Comparison of ENCODE assay signal across 8 cellular contexts in the genomic region with DNA sequence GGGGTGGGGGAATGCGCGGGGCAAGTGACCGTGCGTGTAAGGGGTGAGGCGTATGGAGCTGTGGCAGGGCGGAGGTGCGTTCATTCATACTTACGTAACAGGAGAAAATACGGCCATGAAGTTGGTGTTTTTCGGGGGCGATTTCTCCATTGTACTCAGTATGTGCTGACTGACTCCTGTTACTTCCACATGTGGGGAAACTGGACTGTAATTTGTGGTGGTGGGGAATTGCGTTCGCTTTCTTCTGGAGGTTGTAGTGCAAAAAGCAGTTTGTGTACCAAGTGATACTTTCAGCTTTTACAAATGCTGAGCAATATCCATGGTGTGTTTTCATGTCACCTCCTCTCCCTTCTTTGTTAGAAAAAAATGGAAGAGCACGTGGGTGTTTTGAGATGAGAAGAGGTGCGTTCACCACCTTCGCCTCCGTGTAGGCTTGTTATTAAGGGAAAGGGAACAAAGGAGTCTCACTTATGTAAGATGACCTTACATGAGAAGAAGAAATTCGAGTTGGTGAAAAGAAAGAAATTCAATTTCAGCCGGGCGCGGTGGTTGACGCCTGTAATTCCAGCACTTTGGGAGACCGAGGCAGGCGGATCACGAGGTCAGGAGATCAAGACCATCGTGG.
DNase-seq lines count a peak whose midpoint lies in the region; ATAC-seq and TF ChIP-seq lines count a peak whose summit lies in the region.
"Not testable (repeated sequence)": the region's sequence is repeated elsewhere in the genome, so short reads cannot be mapped to it uniquely, and the experiment has no call there.

No MANE protein-coding gene starts in this region.

- H3K4me3 Mint-ChIP-seq in Calu3 (ENCODE audit: low read depth, unreplicated experiment) (peak overlapping the region; percentile 87), naive B cell (peak overlapping the region in 7 of 8 donors; percentile 36 to 79 (median 62))
- H3K4me3 Mint-ChIP-seq in dendritic cell treated with granulocyte-macrophage colony-stimulating factor and Interleukin-4, amounts not matched to agents 40 ng/mL and 50 ng/mL, for 4 days = peak overlapping the region; percentile 50
- H3K4me3 Mint-ChIP-seq in stimulated activated memory B cell treated with anti-CD40 and anti-IgM and Interleukin-4, amounts not matched to agents 10 μg/mL and 1 μg/mL and 100 μg/mL, for 72 hours = peak overlapping the region; percentile 52

- TF ChIP-seq CTCF in Calu3 (IDR thresholded peaks at IDR 0.05; ENCODE audit: unreplicated experiment) = not testable (repeated sequence)

- H3K4me3 ChIP-seq in NT2/D1 (ENCODE audit: insufficient read length, low read depth) = not testable (repeated sequence)

- peak; percentile 68 for DNase-seq in Calu3
- peak; percentile 93 for DNase-seq in NT2/D1 (ENCODE audit: low read depth, low spot score)
- DNase-seq in activated gamma-delta T cell treated with Interleukin-2 at 50 U/mL for 16 hours = peak; percentile 22
- DNase-seq in left ventricle myocardium superior = not testable (repeated sequence)
- peak; percentile 46 for DNase-seq in naive B cell

- not testable (repeated sequence) for H3K4me1 Mint-ChIP-seq in Calu3 (ENCODE audit: low read depth, unreplicated experiment); dendritic cell treated with granulocyte-macrophage colony-stimulating factor and Interleukin-4, amounts not matched to agents 40 ng/mL and 50 ng/mL, for 4 days (ENCODE audit: low read depth)
- peaks cover 8 to 13% (median 8%) of the 10 kb centered on the region in 3 donors for H3K4me1 Mint-ChIP-seq in naive B cell
- H3K4me1 Mint-ChIP-seq in stimulated activated memory B cell treated with anti-CD40 and anti-IgM and Interleukin-4, amounts not matched to agents 10 μg/mL and 1 μg/mL and 100 μg/mL, for 72 hours = peaks cover 10% of the 10 kb centered on the region

- BruUV-seq in Calu3 (replicated peaks; lab: Mats Ljungman, UMichigan) = TSS peak; percentile 100

- H3K27ac Mint-ChIP-seq in Calu3 (ENCODE audit: unreplicated experiment) = peak overlapping the region; percentile 100
- H3K27ac Mint-ChIP-seq in dendritic cell treated with granulocyte-macrophage colony-stimulating factor and Interleukin-4, amounts not matched to agents 40 ng/mL and 50 ng/mL, for 4 days = peak overlapping the region; percentile 77
- peak overlapping the region; percentile 83 to 97 (median 92) for H3K27ac Mint-ChIP-seq in naive B cell
- peak overlapping the region; percentile 77 for H3K27ac Mint-ChIP-seq in stimulated activated memory B cell treated with anti-CD40 and anti-IgM and Interleukin-4, amounts not matched to agents 10 μg/mL and 1 μg/mL and 100 μg/mL, for 72 hours

- not testable (repeated sequence) for H3K9me3 ChIP-seq in NT2/D1 (ENCODE audit: insufficient read depth, low read length)

- CTCF ChIA-PET in Calu3 (lab: Charles Lee) = not testable (repeated sequence)

- ATAC-seq in HG02973 (IDR thresholded peaks at IDR 0.05; ENCODE audit: unreplicated experiment) (peak; percentile 76), left ventricle myocardium superior (peak; percentile 96), naive B cell (ENCODE audit: low read depth in 2 of 2) (peak; percentile 80 to 82)
- ATAC-seq in stimulated activated memory B cell treated with anti-CD40 and anti-IgM and Interleukin-4, amounts not matched to agents 10 μg/mL and 1 μg/mL and 100 μg/mL, for 72 hours = peak; percentile 94

- not testable (repeated sequence) for H3K4me1 ChIP-seq in NT2/D1 (ENCODE audit: insufficient read depth, insufficient read length)

- not testable (repeated sequence) for H3K27me3 ChIP-seq in NT2/D1 (ENCODE audit: insufficient read depth, insufficient read length)

- not testable (repeated sequence) for H3K9me3 Mint-ChIP-seq in Calu3 (ENCODE audit: low read depth, unreplicated experiment); dendritic cell treated with granulocyte-macrophage colony-stimulating factor and Interleukin-4, amounts not matched to agents 40 ng/mL and 50 ng/mL, for 4 days; naive B cell; stimulated activated memory B cell treated with anti-CD40 and anti-IgM and Interleukin-4, amounts not matched to agents 10 μg/mL and 1 μg/mL and 100 μg/mL, for 72 hours

- H3K9ac ChIP-seq in NT2/D1 (ENCODE audit: insufficient read length, low read depth) = not testable (repeated sequence)

- H3K36me3 ChIP-seq in NT2/D1 (ENCODE audit: insufficient read depth, insufficient read length, low read length) = not testable (repeated sequence)

- peaks cover 10% of the 10 kb centered on the region for H3K36me3 Mint-ChIP-seq in Calu3 (ENCODE audit: insufficient read depth, unreplicated experiment)
- not testable (repeated sequence) for H3K36me3 Mint-ChIP-seq in dendritic cell treated with granulocyte-macrophage colony-stimulating factor and Interleukin-4, amounts not matched to agents 40 ng/mL and 50 ng/mL, for 4 days (ENCODE audit: low read depth); naive B cell; stimulated activated memory B cell treated with anti-CD40 and anti-IgM and Interleukin-4, amounts not matched to agents 10 μg/mL and 1 μg/mL and 100 μg/mL, for 72 hours

- H3K27me3 Mint-ChIP-seq in Calu3 (ENCODE audit: unreplicated experiment); dendritic cell treated with granulocyte-macrophage colony-stimulating factor and Interleukin-4, amounts not matched to agents 40 ng/mL and 50 ng/mL, for 4 days; naive B cell; stimulated activated memory B cell treated with anti-CD40 and anti-IgM and Interleukin-4, amounts not matched to agents 10 μg/mL and 1 μg/mL and 100 μg/mL, for 72 hours: not testable (repeated sequence)

- intact Hi-C loops in Calu3 (cut with micrococcal nuclease; ENCODE audit: unreplicated experiment); dendritic cell treated with granulocyte-macrophage colony-stimulating factor and Interleukin-4, amounts not matched to agents 40 ng/mL and 50 ng/mL, for 4 days (cut with micrococcal nuclease); left ventricle myocardium superior (cut with micrococcal nuclease): not testable (repeated sequence)
